Comparison of ENCODE assay signal across 17 cellular contexts in genomic region chr3:59820352-59820934, GRCh38.
A peak's percentile ranks its signal among the peaks of the same experiment; 100 is the strongest.
DNase-seq lines count a peak whose midpoint lies in the region; ATAC-seq, FAIRE-seq and TF ChIP-seq lines count a peak whose summit lies in the region.
"Had no signal": no experiment of that assay in that cellular context is flagged by ENCODE, and none has a peak within 500 bp of the region (broad histone marks: within the 10 kb centered on the region; RNA-seq: fewer than 3 reads in every experiment).

No MANE protein-coding gene starts in this region.

- WGBS in pancreas, 2 donors: 73 to 82% methylated on average over 3 of the region's 3 CpGs
- 83% methylated on average over 3 of the region's 3 CpGs for WGBS in right cardiac atrium

- H3K9me3 ChIP-seq in pancreas: no peaks in the 10 kb centered on the region
- no peaks in the 10 kb centered on the region for H3K9me3 ChIP-seq in right cardiac atrium (ENCODE audit: control insufficient read depth, low read length)

- H3K27me3 Mint-ChIP-seq in activated naive CD8-positive, alpha-beta T cell treated with anti-CD3 and anti-CD28 coated beads, Interleukin-2, amount 50 U/mL, for 24 hours: no peaks in the 10 kb centered on the region
- no peaks in the 10 kb centered on the region for H3K27me3 Mint-ChIP-seq in glutamatergic neuron (ENCODE audit: unreplicated experiment)
- H3K27me3 Mint-ChIP-seq: activated naive CD8-positive, alpha-beta T cell treated with anti-CD3 and anti-CD28 coated beads, Interleukin-2, amount 10 ng/mL, durations not matched to agents 7 days and 5 days; CD4-positive, alpha-beta memory T cell had no signal

- no peak overlapping the region for H3K27ac Mint-ChIP-seq in activated naive CD8-positive, alpha-beta T cell treated with anti-CD3 and anti-CD28 coated beads, Interleukin-2, amount 50 U/mL, for 24 hours
- H3K27ac Mint-ChIP-seq in glutamatergic neuron (ENCODE audit: unreplicated experiment): no peak overlapping the region
- H3K27ac Mint-ChIP-seq: activated naive CD8-positive, alpha-beta T cell treated with anti-CD3 and anti-CD28 coated beads, Interleukin-2, amount 10 ng/mL, durations not matched to agents 7 days and 5 days; mesothelial cell of epicardium had no signal

- peaks cover 6% of the 10 kb centered on the region for H3K4me1 Mint-ChIP-seq in activated naive CD8-positive, alpha-beta T cell treated with anti-CD3 and anti-CD28 coated beads, Interleukin-2, amount 50 U/mL, for 24 hours
- peaks cover 43% of the 10 kb centered on the region for H3K4me1 Mint-ChIP-seq in glutamatergic neuron (ENCODE audit: low read depth, unreplicated experiment)

- FAIRE-seq in pancreas (lab: Jason Lieb, UNC): no peak
- FAIRE-seq: kidney had no signal

- no peaks in the 10 kb centered on the region for H3K9me3 Mint-ChIP-seq in activated naive CD8-positive, alpha-beta T cell treated with anti-CD3 and anti-CD28 coated beads, Interleukin-2, amount 50 U/mL, for 24 hours
- H3K9me3 Mint-ChIP-seq in glutamatergic neuron (ENCODE audit: unreplicated experiment): peaks cover 11% of the 10 kb centered on the region

- H3K27ac ChIP-seq in pancreas: no peak overlapping the region
- no peak overlapping the region for H3K27ac ChIP-seq in right cardiac atrium (ENCODE audit: low read length)
- H3K27ac ChIP-seq: heart right ventricle had no signal

- H3K27me3 ChIP-seq in pancreas: no peaks in the 10 kb centered on the region
- H3K27me3 ChIP-seq in right cardiac atrium (ENCODE audit: control insufficient read depth, insufficient read depth): no peaks in the 10 kb centered on the region
- H3K27me3 ChIP-seq: heart right ventricle had no signal

- ATAC-seq in activated CD4-positive, CD25-positive, alpha-beta regulatory T cell treated with anti-CD3 and anti-CD28 coated beads, Interleukin-2, amount 50 U/mL, for 24 hours: peak; percentile 30 to 53
- peak; percentile 82 for ATAC-seq in activated naive CD8-positive, alpha-beta T cell treated with anti-CD3 and anti-CD28 coated beads, Interleukin-2, amount 50 U/mL, for 24 hours
- no peak for ATAC-seq in pancreas
- no peak for ATAC-seq in right cardiac atrium
- ATAC-seq: heart right ventricle had no signal

- H3K4me3 ChIP-seq in pancreas (no peak overlapping the region), right cardiac atrium (ENCODE audit: low read length) (no peak overlapping the region)
- H3K4me3 ChIP-seq: heart right ventricle had no signal

- no peak overlapping the region for H3K4me3 Mint-ChIP-seq in activated naive CD8-positive, alpha-beta T cell treated with anti-CD3 and anti-CD28 coated beads, Interleukin-2, amount 50 U/mL, for 24 hours
- peak overlapping the region; percentile 12 for H3K4me3 Mint-ChIP-seq in glutamatergic neuron (ENCODE audit: unreplicated experiment)
- H3K4me3 Mint-ChIP-seq: activated naive CD8-positive, alpha-beta T cell treated with anti-CD3 and anti-CD28 coated beads, Interleukin-2, amount 10 ng/mL, durations not matched to agents 7 days and 5 days; mesothelial cell of epicardium had no signal

- DNase-seq in activated CD4-positive, CD25-positive, alpha-beta regulatory T cell (lab: John Stamatoyannopoulos, UW): no peak
- DNase-seq in HCEC 1CT (peak; percentile 67), glutamatergic neuron (no peak), pancreas (no peak), right cardiac atrium (no peak)
- no peak for DNase-seq in activated naive CD8-positive, alpha-beta T cell treated with anti-CD3 and anti-CD28 coated beads, Interleukin-2, amount 50 U/mL, for 24 hours
- no peak for DNase-seq in activated CD4-positive, alpha-beta T cell treated with anti-CD3 and anti-CD28 coated beads for 4 hours
- DNase-seq: 8988T; activated naive CD8-positive, alpha-beta T cell treated with anti-CD3 and anti-CD28 coated beads, Interleukin-2, amount 10 ng/mL, durations not matched to agents 7 days and 5 days; CD4-positive, alpha-beta memory T cell; heart right ventricle; Kasumi-1; kidney; NCI-H1694; NCI-H510A had no signal

- intact Hi-C loops in pancreas (cut with DNase I): no loop called here
- intact Hi-C loops in right cardiac atrium (cut with DNase I): no loop called here

- H3K36me3 ChIP-seq in pancreas: no peaks in the 10 kb centered on the region
- H3K36me3 ChIP-seq: heart right ventricle had no signal

- TF ChIP-seq CTCF in glutamatergic neuron (IDR thresholded peaks at IDR 0.05; ENCODE audit: partially characterized antibody, unreplicated experiment): no peak
- TF ChIP-seq CTCF in pancreas (IDR thresholded peaks at IDR 0.05): no peak

- H3K36me3 Mint-ChIP-seq in activated naive CD8-positive, alpha-beta T cell treated with anti-CD3 and anti-CD28 coated beads, Interleukin-2, amount 50 U/mL, for 24 hours (ENCODE audit: low read depth): no peaks in the 10 kb centered on the region
- H3K36me3 Mint-ChIP-seq in glutamatergic neuron (ENCODE audit: unreplicated experiment): peaks cover 7% of the 10 kb centered on the region
- H3K36me3 Mint-ChIP-seq: mesothelial cell of epicardium had no signal

- no peaks in the 10 kb centered on the region for H3K4me1 ChIP-seq in pancreas
- H3K4me1 ChIP-seq in right cardiac atrium (ENCODE audit: control insufficient read depth, insufficient read depth, low read length): peaks cover 4% of the 10 kb centered on the region

Comparison
In these comparisons a context has a peak if more than half of its experiments do, and no peak if none do; other contexts are left out.
1. ATAC-seq: peak in activated CD4-positive, CD25-positive, alpha-beta regulatory T cell treated with anti-CD3 and anti-CD28 coated beads, Interleukin-2, amount 50 U/mL, for 24 hours (2 of 2) and activated naive CD8-positive, alpha-beta T cell treated with anti-CD3 and anti-CD28 coated beads, Interleukin-2, amount 50 U/mL, for 24 hours (single experiment); none in pancreas (0 of 4) and right cardiac atrium (0 of 2).